Comparison of ENCODE assay signal across 8 cellular contexts in genomic region chr11:118913411-118914125, GRCh38. TPM values are rescaled to one million over a fixed set of nuclear protein-coding genes. Genes with fewer than 3 reads are reported as not detected.
DNase-seq lines count a peak whose midpoint lies in the region; ATAC-seq and TF ChIP-seq lines count a peak whose summit lies in the region.

No MANE protein-coding gene starts in this region.

- peak overlapping the region; percentile 83 for H3K18ac ChIP-seq in neuronal stem cell (ENCODE audit: low read length)

- no TSS peak for BruUV-seq in Caco-2 (replicated peaks; lab: Mats Ljungman, UMichigan)

- POLR2A ChIA-PET in Caco-2 (lab: Charles Lee): interaction anchor here (1.5 to 7.0 kb wide), 4 partner anchors 13 to 154 kb away, joined by 4 to 171 read pairs (median 79); partner anchors contain the start of genes BCL9L, DDX6 and VPS11

- no CpG with 5 or more reads among the region's 9 CpGs for WGBS in neuronal stem cell (ENCODE audit: extremely low coverage in 2 of 2, insufficient read length in 2 of 2, insufficient replicate concordance in 1 of 2), 2 donors

- ATAC-seq in RWPE2 (ENCODE audit: low read depth) (no peak), HG03378 (IDR thresholded peaks at IDR 0.05; ENCODE audit: unreplicated experiment) (no peak)

- H2AK5ac ChIP-seq in neuronal stem cell (ENCODE audit: low read depth, low read length): peak overlapping the region; percentile 82

- peak overlapping the region; percentile 25 for H2BK5ac ChIP-seq in neuronal stem cell (ENCODE audit: low read length)

- H3K4me3 ChIP-seq in Caco-2 (ENCODE audit: low read depth, low read length) (no peak overlapping the region), RWPE2 (ENCODE audit: severe bottlenecking) (no peak overlapping the region), duodenal mucosa (ENCODE audit: low read depth in 1 of 2, low read length in 2 of 2) (peak overlapping the region; percentile 32 to 51), neuronal stem cell (ENCODE audit: low read length in 2 of 2) (no peak overlapping the region)

- H4K91ac ChIP-seq in neuronal stem cell (ENCODE audit: low read depth, low read length, poor library complexity): no peak overlapping the region

- DNase-seq in Caco-2 (no peak), RWPE2 (ENCODE audit: low spot score) (no peak), neuronal stem cell (ENCODE audit: low spot score) (no peak), NCI-H345 treated with DMSO at 0.1 percent for 48 hours (lab: John Stamatoyannopoulos, UW; ENCODE audit: unreplicated experiment) (no peak), NCI-H1436 treated with DMSO at 0.1 percent for 48 hours (lab: John Stamatoyannopoulos, UW) (no peak), AG08395 (ENCODE audit: low spot score) (no peak)

- no peak overlapping the region for H3K23ac ChIP-seq in neuronal stem cell (ENCODE audit: low read depth, low read length, poor library complexity)

- H3K4me2 ChIP-seq in neuronal stem cell (ENCODE audit: insufficient read depth, low read length, poor library complexity, severe bottlenecking): peak overlapping the region; percentile 26

- no peak overlapping the region for H3K14ac ChIP-seq in neuronal stem cell (ENCODE audit: low read length)

- CTCF ChIA-PET in Caco-2 (lab: Charles Lee): interaction anchor here (1.0 to 7.2 kb wide), 2 partner anchors 12 to 16 kb away, joined by 4 to 170 read pairs; partner anchors contain the start of gene BCL9L

- H3K27ac Mint-ChIP-seq in Caco-2 (ENCODE audit: unreplicated experiment): peak overlapping the region; percentile 96

- H3K36me3 ChIP-seq in Caco-2 (ENCODE audit: control insufficient read depth, insufficient read depth, low read length): peaks cover 4% of the 10 kb centered on the region
- peaks cover 29% of the 10 kb centered on the region for H3K36me3 ChIP-seq in RWPE2 (ENCODE audit: low read depth)
- H3K36me3 ChIP-seq in duodenal mucosa (ENCODE audit: control insufficient read depth in 1 of 2, insufficient read depth in 2 of 2, low read length in 2 of 2): no peaks in the 10 kb centered on the region
- H3K36me3 ChIP-seq in neuronal stem cell (replicated peaks in 1 of 2; ENCODE audit: control insufficient read depth in 2 of 2, insufficient read depth in 2 of 2, low read length in 2 of 2): no peaks in the 10 kb centered on the region

- H3K4me3 Mint-ChIP-seq in Caco-2 (ENCODE audit: unreplicated experiment): peak overlapping the region; percentile 76

- peaks cover 9% of the 10 kb centered on the region for H3K79me1 ChIP-seq in neuronal stem cell (ENCODE audit: low read depth, low read length)

- H2BK15ac ChIP-seq in neuronal stem cell (ENCODE audit: low read length): peak overlapping the region; percentile 11

- H3K4me1 Mint-ChIP-seq in Caco-2 (ENCODE audit: low read depth, unreplicated experiment): peaks cover 63% of the 10 kb centered on the region

- H3K27ac ChIP-seq in RWPE2 (ENCODE audit: poor library complexity, severe bottlenecking): peak overlapping the region; percentile 100
- H3K27ac ChIP-seq in duodenal mucosa (ENCODE audit: low read depth, low read length): peak overlapping the region; percentile 84
- peak overlapping the region; percentile 35 for H3K27ac ChIP-seq in neuronal stem cell (replicated peaks; ENCODE audit: low read length)

- H2BK120ac ChIP-seq in neuronal stem cell (ENCODE audit: low read depth, low read length): peak overlapping the region; percentile 14

- intact Hi-C loops in Caco-2 (cut with micrococcal nuclease; ENCODE audit: unreplicated experiment): loop anchor here (5.0 kb wide), 1 partner anchor 291 kb away; no protein-coding TSS in a partner anchor

- H2BK12ac ChIP-seq in neuronal stem cell (ENCODE audit: low read length): peak overlapping the region; percentile 27

- no peak overlapping the region for H4K8ac ChIP-seq in neuronal stem cell (ENCODE audit: low read depth, low read length)

- H3K9ac ChIP-seq in duodenal mucosa (ENCODE audit: low read depth in 1 of 2, low read length in 2 of 2) (peak overlapping the region; percentile 51 to 63), neuronal stem cell (ENCODE audit: low read depth, low read length, poor library complexity) (no peak overlapping the region)

- H3K4ac ChIP-seq in neuronal stem cell (ENCODE audit: low read length): no peak overlapping the region

- H3K9me3 Mint-ChIP-seq in Caco-2 (ENCODE audit: unreplicated experiment): no peaks in the 10 kb centered on the region

- peaks cover 83% of the 10 kb centered on the region for H3K36me3 Mint-ChIP-seq in Caco-2 (ENCODE audit: insufficient read depth, unreplicated experiment)

- no peaks in the 10 kb centered on the region for H3K27me3 Mint-ChIP-seq in Caco-2 (ENCODE audit: insufficient read depth, unreplicated experiment)

- H2AFZ ChIP-seq in neuronal stem cell (ENCODE audit: low read length): no peak overlapping the region

- H3K9me3 ChIP-seq in Caco-2 (no peaks in the 10 kb centered on the region), RWPE2 (ENCODE audit: severe bottlenecking) (no peaks in the 10 kb centered on the region), duodenal mucosa (ENCODE audit: control insufficient read depth in 1 of 2, low read length in 2 of 2) (no peaks in the 10 kb centered on the region), neuronal stem cell (replicated peaks in 1 of 2; ENCODE audit: control insufficient read depth in 2 of 2, insufficient read depth in 1 of 2, low read depth in 1 of 2, low read length in 2 of 2) (no peaks in the 10 kb centered on the region)

- H3K4me1 ChIP-seq in Caco-2: peaks cover 83% of the 10 kb centered on the region
- H3K4me1 ChIP-seq in RWPE2 (ENCODE audit: insufficient read depth, poor library complexity, severe bottlenecking): peaks cover 80% of the 10 kb centered on the region
- H3K4me1 ChIP-seq in duodenal mucosa (ENCODE audit: control insufficient read depth in 1 of 2, insufficient read depth in 2 of 2, low read length in 2 of 2): peaks cover 83 to 87% of the 10 kb centered on the region in 2 donors
- peaks cover 72% of the 10 kb centered on the region in 2 donors for H3K4me1 ChIP-seq in neuronal stem cell (ENCODE audit: control insufficient read depth in 2 of 2, insufficient read depth in 1 of 2, low read depth in 1 of 2, low read length in 2 of 2)

- TF ChIP-seq CTCF in Caco-2 (IDR thresholded peaks at IDR 0.05; ENCODE audit: insufficient read depth in 1 of 2, low read depth in 1 of 2, low read length in 1 of 2, severe bottlenecking in 1 of 2, unreplicated experiment in 1 of 2) (no peak), RWPE2 (IDR thresholded peaks at IDR 0.05; ENCODE audit: poor library complexity, severe bottlenecking) (no peak)

- no peaks in the 10 kb centered on the region for H3K27me3 ChIP-seq in Caco-2 (replicated peaks; ENCODE audit: control insufficient read depth, insufficient read depth, low read length)
- no peaks in the 10 kb centered on the region for H3K27me3 ChIP-seq in RWPE2 (ENCODE audit: insufficient read depth, poor library complexity, severe bottlenecking)
- H3K27me3 ChIP-seq in duodenal mucosa (ENCODE audit: control insufficient read depth in 1 of 2, insufficient read depth in 2 of 2, low read length in 2 of 2): no peaks in the 10 kb centered on the region
- H3K27me3 ChIP-seq in neuronal stem cell (ENCODE audit: control insufficient read depth in 3 of 3, insufficient read depth in 3 of 3, low read depth in 1 of 3, low read length in 3 of 3): no peaks in the 10 kb centered on the region

RNA-seq across cellular contexts. Expression of gene BCL9L, which starts 12.2 kb away (rescaled TPM):
- 186 and 203 TPM in 2 replicates for total RNA-seq in Caco-2 (2022)
- polyA plus RNA-seq in neuronal stem cell (2013, experiment 1 of 2): 32.8 TPM
- 34.6 TPM for polyA plus RNA-seq in neuronal stem cell (2013, experiment 2 of 2)

RNA-seq across cellular contexts. Expression of gene CXCR5, which starts 29.9 kb away (rescaled TPM):
- total RNA-seq in Caco-2 (2022): not detected in 2 replicates
- polyA plus RNA-seq in neuronal stem cell (2013, experiment 1 of 2): not detected
- not detected for polyA plus RNA-seq in neuronal stem cell (2013, experiment 2 of 2)

RNA-seq across cellular contexts. Expression of gene UPK2, which starts 42.5 kb away (rescaled TPM):
- total RNA-seq in Caco-2 (2022): 1.8 and 3.5 TPM in 2 replicates
- 0.50 TPM for polyA plus RNA-seq in neuronal stem cell (2013, experiment 1 of 2)
- polyA plus RNA-seq in neuronal stem cell (2013, experiment 2 of 2): 0.47 TPM

RNA-seq across cellular contexts. Expression of gene FOXR1, which starts 58.0 kb away (rescaled TPM):
- not detected in 2 replicates for total RNA-seq in Caco-2 (2022)
- not detected for polyA plus RNA-seq in neuronal stem cell (2013, experiment 1 of 2)
- polyA plus RNA-seq in neuronal stem cell (2013, experiment 2 of 2): 0.06 TPM

Comparison
In these comparisons a context has a peak if more than half of its experiments do, and no peak if none do; other contexts are left out.
1. H3K4me3 ChIP-seq: peak in duodenal mucosa (2 of 2); none in Caco-2 (single experiment), RWPE2 (single experiment) and neuronal stem cell (0 of 2).
2. H3K27ac ChIP-seq: peak in every context shown above with its lines; median percentile 100 in RWPE2; 84 in duodenal mucosa; 35 in neuronal stem cell.